ENCODE assay signal across 9 cellular contexts in the genomic region with DNA sequence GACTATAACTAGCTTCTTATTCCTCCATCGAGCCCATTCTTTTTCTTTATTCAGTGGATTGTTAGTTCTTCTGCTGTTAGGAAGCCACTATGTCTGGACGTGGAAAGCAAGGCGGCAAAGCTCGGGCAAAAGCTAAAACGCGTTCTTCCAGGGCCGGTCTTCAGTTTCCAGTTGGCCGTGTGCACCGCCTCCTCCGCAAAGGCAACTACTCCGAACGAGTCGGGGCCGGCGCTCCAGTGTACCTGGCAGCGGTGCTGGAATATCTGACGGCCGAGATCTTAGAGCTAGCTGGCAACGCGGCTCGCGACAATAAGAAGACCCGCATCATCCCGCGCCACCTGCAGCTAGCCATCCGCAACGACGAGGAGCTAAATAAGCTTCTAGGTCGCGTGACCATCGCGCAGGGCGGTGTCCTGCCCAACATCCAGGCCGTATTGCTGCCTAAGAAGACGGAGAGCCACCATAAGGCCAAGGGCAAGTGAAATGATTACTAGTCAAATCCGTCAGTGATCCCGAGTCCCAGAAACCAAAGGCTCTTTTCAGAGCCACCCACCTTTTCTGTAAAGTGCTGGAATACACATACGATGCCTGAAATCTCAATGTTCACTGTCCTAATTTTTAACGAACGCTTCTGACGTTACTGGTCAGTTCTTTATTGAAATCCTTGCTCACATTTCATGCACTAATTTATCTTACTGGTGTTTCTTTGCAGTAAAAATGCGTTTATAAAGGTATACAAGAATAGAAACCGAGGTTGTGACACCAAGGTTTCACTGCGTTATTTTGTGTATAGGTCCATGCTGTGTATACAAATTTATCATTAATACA.
DNase-seq lines count a peak whose midpoint lies in the region; ATAC-seq, FAIRE-seq and TF ChIP-seq lines count a peak whose summit lies in the region.
"Had no signal": no experiment of that assay in that cellular context is flagged by ENCODE, and none has a peak within 500 bp of the region (broad histone marks: within the 10 kb centered on the region; RNA-seq: fewer than 3 reads in every experiment).

No MANE protein-coding gene starts in this region.

- peak in 2 of 3 donors; percentile 68 to 92 for DNase-seq in CD4-positive, CD25-positive, alpha-beta regulatory T cell
- DNase-seq in LoVo (ENCODE audit: low spot score) (peak; percentile 85), T-helper 9 cell (peak; percentile 67), brain microvascular endothelial cell (peak; percentile 90), keratinocyte (ENCODE audit: low read depth, low spot score) (no peak), frontal cortex (ENCODE audit: low spot score in 2 of 2) (no peak)
- peak; percentile 73 to 79 for DNase-seq in stimulated activated CD4-positive, alpha-beta T cell treated with anti-CD3 and anti-CD28 coated beads, Interleukin-2, amount 100 ng/mL, for 24 hours

- peak overlapping the region; percentile 67 for H3K9ac ChIP-seq in keratinocyte (ENCODE audit: control insufficient read depth, extremely low read depth, insufficient read depth, low read length)

- peaks cover 24% of the 10 kb centered on the region for H3K4me1 ChIP-seq in CD4-positive, CD25-positive, alpha-beta regulatory T cell (ENCODE audit: control insufficient read depth, insufficient read depth, low read length, poor library complexity, severe bottlenecking)
- H3K4me1 ChIP-seq in keratinocyte (ENCODE audit: control insufficient read depth, extremely low read depth, insufficient read depth, low read length), result peaks cover 19% of the 10 kb centered on the region

- no peaks in the 10 kb centered on the region for H3K27me3 Mint-ChIP-seq in CD4-positive, CD25-positive, alpha-beta regulatory T cell

- H3K4me1 Mint-ChIP-seq in CD4-positive, CD25-positive, alpha-beta regulatory T cell, result peaks cover 0 to 17% (median 7%) of the 10 kb centered on the region in 4 donors

- no peak overlapping the region for H3K27ac Mint-ChIP-seq in CD4-positive, CD25-positive, alpha-beta regulatory T cell
- H3K27ac Mint-ChIP-seq: T-helper 1 cell treated with Interleukin-12 subunit alpha and Interleukin-12 subunit beta and Interleukin-4 antibody, amounts not matched to agents 30 μg/mL and 1 μg/mL, for 36 hours had no signal

- peak overlapping the region; percentile 92 for H3K4me2 ChIP-seq in keratinocyte (ENCODE audit: control insufficient read depth, extremely low read depth, insufficient read depth, low read depth, low read length)

- no peak overlapping the region for H3K4me3 Mint-ChIP-seq in CD4-positive, CD25-positive, alpha-beta regulatory T cell
- H3K4me3 Mint-ChIP-seq: T-helper 1 cell treated with Interleukin-12 subunit alpha and Interleukin-12 subunit beta and Interleukin-4 antibody, amounts not matched to agents 30 μg/mL and 1 μg/mL, for 36 hours had no signal

- peak overlapping the region; percentile 95 for H3K27ac ChIP-seq in CD4-positive, CD25-positive, alpha-beta regulatory T cell (ENCODE audit: insufficient read depth, low read length, poor library complexity, severe bottlenecking)
- H3K27ac ChIP-seq in brain microvascular endothelial cell (peak overlapping the region; percentile 95), keratinocyte (ENCODE audit: control insufficient read depth, insufficient read depth, low read length) (peak overlapping the region; percentile 78)

- H3K79me2 ChIP-seq in keratinocyte (ENCODE audit: control insufficient read depth, insufficient read depth, low read length), result no peaks in the 10 kb centered on the region

- TF ChIP-seq CTCF in brain microvascular endothelial cell (IDR thresholded peaks at IDR 0.05; ENCODE audit: low read depth, low read length, missing control alignments) (peak; percentile 65), keratinocyte (optimal IDR thresholded peaks at IDR 0.05 in 1 of 3, IDR thresholded peaks at IDR 0.05 in 1 of 3, conservative IDR thresholded peaks at IDR 0.05 in 1 of 3; ENCODE audit: extremely low read depth in 1 of 3, insufficient read depth in 2 of 3, low read length in 3 of 3) (peak; percentile 17 to 40 (median 33))

- H3K4me3 ChIP-seq in CD4-positive, CD25-positive, alpha-beta regulatory T cell (ENCODE audit: low read depth, low read length), result peak overlapping the region; percentile 85
- H3K4me3 ChIP-seq in brain microvascular endothelial cell (ENCODE audit: low read depth, low read length), result peak overlapping the region; percentile 69
- H3K4me3 ChIP-seq in keratinocyte (ENCODE audit: control insufficient read depth in 2 of 3, extremely low read depth in 1 of 3, insufficient read depth in 2 of 3, low read depth in 1 of 3, low read length in 3 of 3), result peak overlapping the region; percentile 50 to 72 (median 58)

- H3K9me1 ChIP-seq in keratinocyte (ENCODE audit: control insufficient read depth, extremely low read depth, insufficient read depth, low read length), result no peaks in the 10 kb centered on the region

- ATAC-seq in CD4-positive, CD25-positive, alpha-beta regulatory T cell (ENCODE audit: low read depth in 2 of 2), result peak; percentile 45 to 49
- peak; percentile 37 for ATAC-seq in GM19467 (IDR thresholded peaks at IDR 0.05; ENCODE audit: unreplicated experiment)

- H2AFZ ChIP-seq in keratinocyte (ENCODE audit: control insufficient read depth, low read length), result no peak overlapping the region

- no peaks in the 10 kb centered on the region for H3K36me3 ChIP-seq in CD4-positive, CD25-positive, alpha-beta regulatory T cell (ENCODE audit: control insufficient read depth, insufficient read depth, low read length)
- no peaks in the 10 kb centered on the region for H3K36me3 ChIP-seq in brain microvascular endothelial cell (replicated peaks)
- no peaks in the 10 kb centered on the region for H3K36me3 ChIP-seq in keratinocyte (ENCODE audit: control insufficient read depth in 2 of 2, extremely low read depth in 1 of 2, insufficient read depth in 2 of 2, low read length in 2 of 2)

- no peaks in the 10 kb centered on the region for H3K9me3 Mint-ChIP-seq in CD4-positive, CD25-positive, alpha-beta regulatory T cell
- H3K9me3 Mint-ChIP-seq: T-helper 1 cell treated with Interleukin-12 subunit alpha and Interleukin-12 subunit beta and Interleukin-4 antibody, amounts not matched to agents 30 μg/mL and 1 μg/mL, for 36 hours had no signal

- no peaks in the 10 kb centered on the region for H3K36me3 Mint-ChIP-seq in CD4-positive, CD25-positive, alpha-beta regulatory T cell

- H3K27me3 ChIP-seq in CD4-positive, CD25-positive, alpha-beta regulatory T cell (ENCODE audit: control insufficient read depth, insufficient read depth, low read length), result no peaks in the 10 kb centered on the region
- H3K27me3 ChIP-seq in brain microvascular endothelial cell (replicated peaks) (no peaks in the 10 kb centered on the region), keratinocyte (ENCODE audit: control insufficient read depth, extremely low read depth, insufficient read depth, low read length) (no peaks in the 10 kb centered on the region)

- H3K9me3 ChIP-seq in CD4-positive, CD25-positive, alpha-beta regulatory T cell (ENCODE audit: control insufficient read depth in 2 of 2, low read length in 2 of 2), result no peaks in the 10 kb centered on the region
- H3K9me3 ChIP-seq in keratinocyte (ENCODE audit: control insufficient read depth, low read depth, low read length), result no peaks in the 10 kb centered on the region

- FAIRE-seq in keratinocyte (lab: Jason Lieb, UNC), result no peak
- no peak for FAIRE-seq in frontal cortex (lab: Jason Lieb, UNC)

- H4K20me1 ChIP-seq in keratinocyte (ENCODE audit: control insufficient read depth, extremely low read depth, insufficient read depth, low read length), result no peaks in the 10 kb centered on the region

- dilution Hi-C loops in keratinocyte (cut with MboI; ENCODE audit: extremely low pct_ligation_motif_present, low sequenced_read_pairs), result no loop called here

- in situ Hi-C loops in brain microvascular endothelial cell (cut with HindIII; ENCODE audit: low pct_ligation_motif_present, low sequenced_read_pairs), result no loop called here

Comparison
In these comparisons a context has a peak if more than half of its experiments do, and no peak if none do; other contexts are left out.
1. DNase-seq: peak in CD4-positive, CD25-positive, alpha-beta regulatory T cell (2 of 3), LoVo (single experiment), T-helper 9 cell (single experiment), brain microvascular endothelial cell (single experiment) and stimulated activated CD4-positive, alpha-beta T cell treated with anti-CD3 and anti-CD28 coated beads, Interleukin-2, amount 100 ng/mL, for 24 hours (2 of 2); none in keratinocyte (single experiment) and frontal cortex (0 of 2).
2. Peak in every context shown above with its lines, with median percentiles within 50 percentile points of each other: H3K27ac ChIP-seq and H3K4me3 ChIP-seq.